Comparison of ENCODE assay signal across 27 cellular contexts in the genomic region with DNA sequence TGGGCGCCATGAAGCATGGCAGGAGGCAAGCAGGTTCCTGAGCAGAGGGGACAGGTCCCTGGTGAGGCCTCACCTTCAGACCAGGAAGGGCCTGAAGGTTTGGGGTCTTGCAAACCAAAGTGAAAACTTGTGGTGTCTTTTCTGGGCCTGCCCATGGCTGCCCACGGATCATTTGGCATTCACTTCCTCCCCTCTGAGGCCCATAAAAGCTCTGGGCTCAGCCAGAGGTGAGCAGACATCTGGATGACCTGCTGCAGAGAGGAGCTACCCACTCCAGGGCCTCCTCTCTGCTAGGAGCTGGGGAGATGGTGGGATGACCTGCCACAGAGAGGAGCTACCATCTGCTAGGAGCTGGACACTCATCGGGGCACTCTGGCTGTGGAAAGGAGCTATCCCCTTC.
"Had no signal": no experiment of that assay in that cellular context is flagged by ENCODE, and none has a peak within 500 bp of the region (broad histone marks: within the 10 kb centered on the region; RNA-seq: fewer than 3 reads in every experiment).

No MANE protein-coding gene starts in this region.

- H3K9me3 Mint-ChIP-seq: effector memory CD8-positive, alpha-beta T cell had no signal

- H3K9me3 ChIP-seq: colonic mucosa, esophagus squamous epithelium, gastrocnemius medialis, gastroesophageal sphincter, heart left ventricle, heart right ventricle had no signal

- DNase-seq: colonic mucosa; cortex of kidney; dermis blood vessel endothelial cell; dorsolateral prefrontal cortex; effector CD4-positive, alpha-beta T cell; effector CD8-positive, alpha-beta T cell; effector memory CD4-positive, alpha-beta T cell; effector memory CD8-positive, alpha-beta T cell; endodermal cell; erythroblast; esophagus squamous epithelium; foreskin fibroblast; foreskin keratinocyte; foreskin melanocyte; gastrocnemius medialis; glutamatergic neuron; heart right ventricle had no signal

- H3K27me3 ChIP-seq: colonic mucosa, dorsolateral prefrontal cortex, esophagus squamous epithelium, foreskin keratinocyte, gastroesophageal sphincter, heart left ventricle, heart right ventricle had no signal

- H3K4me3 ChIP-seq: colonic mucosa, coronary artery, dorsolateral prefrontal cortex, esophagus squamous epithelium, gastrocnemius medialis, gastroesophageal sphincter, heart left ventricle, heart right ventricle had no signal

- H3K27ac ChIP-seq: colonic mucosa, coronary artery, dorsolateral prefrontal cortex, epithelial cell of prostate, esophagus squamous epithelium, foreskin keratinocyte, gastrocnemius medialis, gastroesophageal sphincter, heart left ventricle, heart right ventricle had no signal

- H3K4me1 ChIP-seq: colonic mucosa, esophagus squamous epithelium, foreskin keratinocyte, gastrocnemius medialis, gastroesophageal sphincter, heart left ventricle, heart right ventricle had no signal

- H3K27ac Mint-ChIP-seq: dendritic cell treated with granulocyte-macrophage colony-stimulating factor and Interleukin-4, amounts not matched to agents 40 ng/mL and 50 ng/mL, for 4 days; endodermal cell had no signal

- H3K4me1 Mint-ChIP-seq: endodermal cell had no signal

- FAIRE-seq: colon, endometrium, endothelial cell of umbilical vein, frontal cortex had no signal

- H3K36me3 ChIP-seq: colonic mucosa, esophagus squamous epithelium, gastrocnemius medialis, gastroesophageal sphincter, heart left ventricle, heart right ventricle had no signal

- H3K27me3 Mint-ChIP-seq: dendritic cell treated with granulocyte-macrophage colony-stimulating factor and Interleukin-4, amounts not matched to agents 40 ng/mL and 50 ng/mL, for 4 days had no signal

- H3K4me3 Mint-ChIP-seq: dendritic cell treated with granulocyte-macrophage colony-stimulating factor and Interleukin-4, amounts not matched to agents 40 ng/mL and 50 ng/mL, for 4 days; effector memory CD8-positive, alpha-beta T cell; endodermal cell had no signal

- ATAC-seq: effector memory CD8-positive, alpha-beta T cell; esophagus mucosa; foreskin keratinocyte; gastrocnemius medialis; gastroesophageal sphincter; heart right ventricle had no signal
